In the genomic region with DNA sequence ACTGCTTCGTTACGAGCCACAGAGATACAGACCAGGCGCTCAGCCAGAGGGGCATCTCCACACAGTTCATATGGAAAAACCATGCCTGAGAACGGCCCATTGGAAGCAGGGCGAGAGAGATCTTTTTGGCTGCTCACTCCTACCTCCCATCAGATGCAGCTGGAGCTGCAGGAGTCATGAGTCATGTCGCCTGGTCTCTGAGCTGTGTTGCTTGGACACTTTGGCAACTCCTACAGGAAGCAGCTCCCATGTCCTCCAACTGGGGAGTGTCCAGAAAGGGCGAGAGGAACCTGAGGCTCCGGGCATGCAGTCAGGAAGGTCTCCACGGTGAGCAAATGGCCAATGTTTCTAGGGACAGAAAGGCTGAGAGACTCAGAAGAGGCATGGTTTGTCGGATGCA, we compare ENCODE assay signal across 28 cellular contexts. TPM values are rescaled to one million over a fixed set of nuclear protein-coding genes. Genes with fewer than 3 reads are reported as not detected.
A peak's percentile ranks its signal among the peaks of the same experiment; 100 is the strongest.
DNase-seq lines count a peak whose midpoint lies in the region; ATAC-seq lines count a peak whose summit lies in the region.
"Had no signal": no experiment of that assay in that cellular context is flagged by ENCODE, and none has a peak within 500 bp of the region (broad histone marks: within the 10 kb centered on the region; RNA-seq: fewer than 3 reads in every experiment).

No MANE protein-coding gene starts in this region.

- peak; percentile 26 for DNase-seq in AG08395 (ENCODE audit: low spot score)
- peak; percentile 56 for DNase-seq in H4 (ENCODE audit: low spot score)
- DNase-seq in RPMI7951 (ENCODE audit: low read depth), result peak; percentile 83
- DNase-seq in kidney tubule cell (ENCODE audit: low spot score), result peak; percentile 25
- DNase-seq in stimulated activated CD4-positive, alpha-beta T cell treated with anti-CD3 and anti-CD28 coated beads, Interleukin-4, amount 100 ng/mL, for 1 hour, result no peak
- DNase-seq in SK-N-DZ (ENCODE audit: low spot score), result no peak
- DNase-seq: activated CD4-positive, alpha-beta T cell treated with anti-CD3 and anti-CD28 coated beads, Interleukin-2, amount 50 U/mL, for 48 hours; activated naive CD4-positive, alpha-beta T cell treated with anti-CD3 and anti-CD28 coated beads, Interleukin-2, amount 10 ng/mL, durations not matched to agents 7 days and 5 days; amniotic stem cell; Calu3; effector CD4-positive, alpha-beta T cell; EL; heart right ventricle; Karpas-422; left colon; mesenchymal stem cell; NCI-H1092 treated with DMSO at 0.1 percent for 48 hours; NCI-H2081; NCI-H345; NCI-H748 treated with DMSO at 0.1 percent for 48 hours; posterior cingulate gyrus; right cardiac atrium; spleen; stimulated activated CD4-positive, alpha-beta T cell treated with anti-CD3 and anti-CD28 coated beads, Interleukin-2, amount 100 ng/mL, for 48 hours; T-helper 1 cell had no signal

- ATAC-seq in GM18517 (IDR thresholded peaks at IDR 0.05; ENCODE audit: unreplicated experiment), result no peak
- ATAC-seq in HG02870 (IDR thresholded peaks at IDR 0.05; ENCODE audit: unreplicated experiment), result no peak
- ATAC-seq: heart right ventricle; left colon; stimulated activated effector memory CD8-positive, alpha-beta T cell treated with anti-CD3 and anti-CD28 coated beads, Interleukin-12 subunit alpha, Interleukin-12 subunit beta, amount 100 ng/mL, for 72 hours had no signal

RNA-seq across cellular contexts. Expression of gene INSIG1, which starts 24.9 kb away (rescaled TPM):
- 183 and 213 TPM in 2 replicates for total RNA-seq in H4 (2014; rRNA removed; shearing (Covaris generic))
- 108 and 114 TPM in 2 replicates for total RNA-seq in RPMI7951 (2014; rRNA removed; shearing (Covaris generic))
- 59.3 and 60.9 TPM in 2 replicates for polyA plus RNA-seq in SK-N-DZ (2014; cell fraction: cytosol; rRNA removed)
- 47.2 and 56.0 TPM in 2 replicates for polyA plus RNA-seq in SK-N-DZ (2014; cell fraction: nucleus; rRNA removed)

Comparison
In these comparisons a context has a peak if more than half of its experiments do, and no peak if none do; other contexts are left out.
1. DNase-seq: peak in AG08395 (single experiment), H4 (single experiment), RPMI7951 (single experiment) and kidney tubule cell (single experiment); none in stimulated activated CD4-positive, alpha-beta T cell treated with anti-CD3 and anti-CD28 coated beads, Interleukin-4, amount 100 ng/mL, for 1 hour (single experiment) and SK-N-DZ (single experiment).